Comparison of ENCODE assay signal across 8 cellular contexts in the genomic region with DNA sequence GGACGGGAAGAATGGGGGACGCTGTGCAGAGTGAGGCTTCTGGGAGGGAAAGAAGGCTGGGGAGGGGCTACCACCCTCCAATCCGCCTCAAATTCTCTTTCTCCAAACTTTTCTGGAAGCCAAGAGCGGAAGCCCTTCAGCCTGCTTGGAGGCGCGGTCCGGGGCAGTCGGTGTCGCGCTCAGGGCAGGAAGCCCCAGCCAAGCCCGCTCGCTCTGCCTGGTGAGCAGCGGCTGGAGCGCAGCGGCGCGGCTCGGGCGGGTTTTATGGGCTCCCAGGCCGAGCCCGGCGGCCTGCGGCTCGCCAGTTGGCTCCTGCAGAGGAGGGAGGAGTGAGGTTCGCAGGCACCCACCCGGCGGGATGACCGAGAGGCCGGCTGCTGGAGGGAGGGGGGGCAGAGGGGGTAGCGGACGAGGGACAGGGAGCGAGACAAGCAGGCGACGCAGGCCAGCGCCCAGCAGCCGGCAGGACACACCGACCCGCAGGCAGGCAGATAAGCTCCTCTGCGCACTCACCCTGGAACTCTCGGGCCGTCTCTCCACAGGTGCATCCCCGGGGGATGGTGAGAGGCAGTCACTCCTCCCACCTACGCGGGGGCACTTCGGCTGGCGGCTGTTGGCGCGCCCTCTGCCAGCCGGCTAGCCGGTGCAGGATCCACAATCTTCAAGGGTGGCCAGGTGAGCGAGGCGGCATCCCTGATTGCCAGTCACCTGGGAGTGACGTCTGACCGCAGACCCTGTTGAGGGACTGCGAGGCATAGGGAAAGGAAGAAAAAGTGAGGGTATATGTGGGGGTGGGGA.
DNase-seq lines count a peak whose midpoint lies in the region; ATAC-seq lines count a peak whose summit lies in the region.

A gene with protein sequence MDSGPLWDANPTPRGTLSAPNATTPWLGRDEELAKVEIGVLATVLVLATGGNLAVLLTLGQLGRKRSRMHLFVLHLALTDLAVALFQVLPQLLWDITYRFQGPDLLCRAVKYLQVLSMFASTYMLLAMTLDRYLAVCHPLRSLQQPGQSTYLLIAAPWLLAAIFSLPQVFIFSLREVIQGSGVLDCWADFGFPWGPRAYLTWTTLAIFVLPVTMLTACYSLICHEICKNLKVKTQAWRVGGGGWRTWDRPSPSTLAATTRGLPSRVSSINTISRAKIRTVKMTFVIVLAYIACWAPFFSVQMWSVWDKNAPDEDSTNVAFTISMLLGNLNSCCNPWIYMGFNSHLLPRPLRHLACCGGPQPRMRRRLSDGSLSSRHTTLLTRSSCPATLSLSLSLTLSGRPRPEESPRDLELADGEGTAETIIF (minus strand): TSS at position 238 of the 798 bp plus-strand sequence. CDS start 498 bp downstream, outside the sequence.

- peaks cover 9% of the 10 kb centered on the region for H3K4me1 Mint-ChIP-seq in activated naive CD8-positive, alpha-beta T cell (ENCODE audit: low read depth)

- H3K4me3 Mint-ChIP-seq in activated naive CD8-positive, alpha-beta T cell, result peak within 1 kb of the TSS; percentile 71

- H3K27ac Mint-ChIP-seq in activated naive CD8-positive, alpha-beta T cell, result peak within 1 kb of the TSS; percentile 41

- ATAC-seq in HG03565 (IDR thresholded peaks at IDR 0.05; ENCODE audit: unreplicated experiment) (no peak), HG02885 (IDR thresholded peaks at IDR 0.05; ENCODE audit: poor library complexity, unreplicated experiment) (no peak)

- peaks cover 5% of the 10 kb centered on the region for H3K36me3 Mint-ChIP-seq in activated naive CD8-positive, alpha-beta T cell

- H3K27me3 Mint-ChIP-seq in activated naive CD8-positive, alpha-beta T cell, result peaks cover 25% of the 10 kb centered on the region

- H3K4me3 ChIP-seq in skeletal muscle cell (ENCODE audit: low read depth, low read length), result peak within 1 kb of the TSS; percentile 37

- DNase-seq in GM04504 (ENCODE audit: low read depth) (peak; percentile 8), NCI-H187 treated with DMSO at 0.1 percent for 48 hours (lab: John Stamatoyannopoulos, UW) (peak; percentile 55), hepatic stellate cell (ENCODE audit: low spot score) (peak; percentile 53), skeletal muscle cell (ENCODE audit: low read depth) (no peak), globus pallidus (ENCODE audit: low spot score) (no peak)

- peaks cover 7% of the 10 kb centered on the region for H3K9me3 Mint-ChIP-seq in activated naive CD8-positive, alpha-beta T cell (ENCODE audit: low read depth)

Comparison
In these comparisons a context has a peak if more than half of its experiments do, and no peak if none do; other contexts are left out.
1. DNase-seq: peak in GM04504 (single experiment), NCI-H187 treated with DMSO at 0.1 percent for 48 hours (single experiment) and hepatic stellate cell (single experiment); none in skeletal muscle cell (single experiment) and globus pallidus (single experiment).